ENCODE assay signal across 21 cellular contexts in genomic region chr1:160850993-160851392, GRCh38. TPM values are rescaled to one million over a fixed set of nuclear protein-coding genes. Genes with fewer than 3 reads are reported as not detected.
DNase-seq lines count a peak whose midpoint lies in the region; ATAC-seq and TF ChIP-seq lines count a peak whose summit lies in the region.
"Had no signal": no experiment of that assay in that cellular context is flagged by ENCODE, and none has a peak within 500 bp of the region (broad histone marks: within the 10 kb centered on the region; RNA-seq: fewer than 3 reads in every experiment).

No MANE protein-coding gene starts in this region.

- intact Hi-C loops in esophagus muscularis mucosa (cut with DNase I) = no loop called here
- intact Hi-C loops in natural killer cell (cut with micrococcal nuclease) = loop anchor here (1.0 kb wide), 1 partner anchor 11 kb away; the partner anchor contains the start of gene CD244
- intact Hi-C loops in transverse colon (cut with DNase I; ENCODE audit: low total_unique reads) = no loop called here
- intact Hi-C loops in activated CD4-positive, alpha-beta T cell treated with anti-CD3 and anti-CD28 coated beads for 36 hours (cut with DNase I, micrococcal nuclease) = no loop called here

- no peaks in the 10 kb centered on the region for H3K36me3 ChIP-seq in esophagus muscularis mucosa
- no peaks in the 10 kb centered on the region for H3K36me3 ChIP-seq in transverse colon

- no peak for TF ChIP-seq POLR2A in esophagus muscularis mucosa (IDR thresholded peaks at IDR 0.05; ENCODE audit: low read depth)
- TF ChIP-seq POLR2A in transverse colon (IDR thresholded peaks at IDR 0.05) = no peak

- H3K4me1 Mint-ChIP-seq in activated CD8-positive, alpha-beta memory T cell treated with anti-CD3 and anti-CD28 coated beads, Interleukin-2, amount 10 ng/mL, durations not matched to agents 7 days and 5 days = peaks cover 34% of the 10 kb centered on the region
- peaks cover 52 to 65% of the 10 kb centered on the region in 2 donors for H3K4me1 Mint-ChIP-seq in natural killer cell
- H3K4me1 Mint-ChIP-seq in activated CD4-positive, alpha-beta T cell treated with anti-CD3 and anti-CD28 coated beads for 36 hours = no peaks in the 10 kb centered on the region
- H3K4me1 Mint-ChIP-seq: H9 had no signal

- no peak for ATAC-seq in activated CD8-positive, alpha-beta memory T cell treated with anti-CD3 and anti-CD28 coated beads, Interleukin-2, amount 10 ng/mL, durations not matched to agents 7 days and 5 days
- ATAC-seq in natural killer cell = no peak
- no peak for ATAC-seq in activated CD4-positive, alpha-beta T cell treated with anti-CD3 and anti-CD28 coated beads for 36 hours
- ATAC-seq: A549, GM12878 had no signal

- H3K27ac ChIP-seq in esophagus muscularis mucosa (replicated peaks in 1 of 4) = no peak overlapping the region
- peak overlapping the region in 1 of 4 donors; percentile 25 for H3K27ac ChIP-seq in transverse colon
- H3K27ac ChIP-seq: 22Rv1, A549, C4-2B had no signal

- H3K27me3 ChIP-seq in esophagus muscularis mucosa (no peaks in the 10 kb centered on the region), transverse colon (no peaks in the 10 kb centered on the region)

- H3K36me3 Mint-ChIP-seq in activated CD8-positive, alpha-beta memory T cell treated with anti-CD3 and anti-CD28 coated beads, Interleukin-2, amount 10 ng/mL, durations not matched to agents 7 days and 5 days = peaks cover 56% of the 10 kb centered on the region
- peaks cover 21% of the 10 kb centered on the region for H3K36me3 Mint-ChIP-seq in natural killer cell
- H3K36me3 Mint-ChIP-seq in activated CD4-positive, alpha-beta T cell treated with anti-CD3 and anti-CD28 coated beads for 36 hours (ENCODE audit: low read depth) = no peaks in the 10 kb centered on the region

- H3K9me3 Mint-ChIP-seq in activated CD8-positive, alpha-beta memory T cell treated with anti-CD3 and anti-CD28 coated beads, Interleukin-2, amount 10 ng/mL, durations not matched to agents 7 days and 5 days (ENCODE audit: low read depth) = peaks cover 6% of the 10 kb centered on the region
- peaks cover 0 to 3% of the 10 kb centered on the region in 2 donors for H3K9me3 Mint-ChIP-seq in natural killer cell
- no peaks in the 10 kb centered on the region for H3K9me3 Mint-ChIP-seq in activated CD4-positive, alpha-beta T cell treated with anti-CD3 and anti-CD28 coated beads for 36 hours (ENCODE audit: low read depth)
- H3K9me3 Mint-ChIP-seq: CD4-positive, alpha-beta T cell; H9 had no signal

- POLR2A ChIA-PET in activated CD4-positive, alpha-beta T cell treated with anti-CD3 and anti-CD28 coated beads for 36 hours (lab: Charles Lee) = no interaction called here

- H3K27me3 Mint-ChIP-seq in activated CD8-positive, alpha-beta memory T cell treated with anti-CD3 and anti-CD28 coated beads, Interleukin-2, amount 10 ng/mL, durations not matched to agents 7 days and 5 days = no peaks in the 10 kb centered on the region
- H3K27me3 Mint-ChIP-seq in natural killer cell (ENCODE audit: low read depth in 2 of 2) = no peaks in the 10 kb centered on the region
- no peaks in the 10 kb centered on the region for H3K27me3 Mint-ChIP-seq in activated CD4-positive, alpha-beta T cell treated with anti-CD3 and anti-CD28 coated beads for 36 hours
- H3K27me3 Mint-ChIP-seq: CD4-positive, alpha-beta T cell had no signal

- peak; percentile 28 for DNase-seq in activated CD8-positive, alpha-beta memory T cell treated with anti-CD3 and anti-CD28 coated beads, Interleukin-2, amount 10 ng/mL, durations not matched to agents 7 days and 5 days
- no peak for DNase-seq in activated CD8-positive, alpha-beta memory T cell treated with anti-CD3 and anti-CD28 coated beads, Interleukin-2, amount 50 U/mL, for 4 hours
- DNase-seq in esophagus muscularis mucosa (ENCODE audit: extremely low spot score) = peak; percentile 72
- no peak for DNase-seq in natural killer cell
- DNase-seq in transverse colon = peak; percentile 32
- DNase-seq in central memory CD4-positive, alpha-beta T cell = no peak
- no peak for DNase-seq in activated CD4-positive, alpha-beta T cell treated with anti-CD3 and anti-CD28 coated beads for 36 hours
- no peak for DNase-seq in stimulated activated CD4-positive, alpha-beta T cell treated with anti-CD3 and anti-CD28 coated beads, Interleukin-4, amount 100 ng/mL, for 24 hours
- DNase-seq: AML-193; CD4-positive, alpha-beta T cell; DMS 273 treated with DMSO at 0.1 percent for 48 hours; DMS53; DND-41; EL; H9 had no signal

- no peak overlapping the region for H3K4me3 Mint-ChIP-seq in activated CD8-positive, alpha-beta memory T cell treated with anti-CD3 and anti-CD28 coated beads, Interleukin-2, amount 10 ng/mL, durations not matched to agents 7 days and 5 days
- peak overlapping the region; percentile 68 for H3K4me3 Mint-ChIP-seq in natural killer cell
- no peak overlapping the region for H3K4me3 Mint-ChIP-seq in activated CD4-positive, alpha-beta T cell treated with anti-CD3 and anti-CD28 coated beads for 36 hours
- H3K4me3 Mint-ChIP-seq: CD4-positive, alpha-beta T cell; H9 had no signal

- in situ Hi-C loops in transverse colon (cut with MboI; ENCODE audit: low pct_ligation_motif_present in 1 of 4, low pct_unique_long_range_greater_than_20kb in 1 of 4, low sequenced_read_pairs in 3 of 4) = no loop called here

- CTCF ChIA-PET in activated CD8-positive, alpha-beta memory T cell treated with anti-CD3 and anti-CD28 coated beads, Interleukin-2, amount 10 ng/mL, durations not matched to agents 7 days and 5 days (lab: Charles Lee) = interaction anchor here (1.0 to 1.5 kb wide), 5 partner anchors 26 to 169 kb away, joined by 3 to 5 read pairs (median 3); no protein-coding TSS in a partner anchor
- CTCF ChIA-PET in activated CD4-positive, alpha-beta T cell treated with anti-CD3 and anti-CD28 coated beads for 36 hours (lab: Charles Lee) = interaction anchor here (0.8 to 1.4 kb wide), 8 partner anchors 10 to 34 kb away, joined by 3 to 5 read pairs (median 4); partner anchors contain the start of genes CD244 and ITLN1

- no peak overlapping the region for H3K27ac Mint-ChIP-seq in activated CD8-positive, alpha-beta memory T cell treated with anti-CD3 and anti-CD28 coated beads, Interleukin-2, amount 10 ng/mL, durations not matched to agents 7 days and 5 days
- H3K27ac Mint-ChIP-seq in natural killer cell = no peak overlapping the region
- H3K27ac Mint-ChIP-seq in activated CD4-positive, alpha-beta T cell treated with anti-CD3 and anti-CD28 coated beads for 36 hours = no peak overlapping the region
- H3K27ac Mint-ChIP-seq: CD4-positive, alpha-beta T cell; H9 had no signal

- H3K4me3 ChIP-seq in esophagus muscularis mucosa (no peak overlapping the region), transverse colon (no peak overlapping the region)
- H3K4me3 ChIP-seq: A549, GM12878 had no signal

- H3K4me1 ChIP-seq in esophagus muscularis mucosa (no peaks in the 10 kb centered on the region), transverse colon (peaks cover 0 to 10% (median 4%) of the 10 kb centered on the region in 4 donors)
- H3K4me1 ChIP-seq: A549 had no signal

- TF ChIP-seq EP300 in esophagus muscularis mucosa (IDR thresholded peaks at IDR 0.05) (no peak), transverse colon (IDR thresholded peaks at IDR 0.05; ENCODE audit: low read depth) (no peak)

- H3K9me3 ChIP-seq in esophagus muscularis mucosa (no peaks in the 10 kb centered on the region), transverse colon (no peaks in the 10 kb centered on the region)
- H3K9me3 ChIP-seq: A549 had no signal

- 79% methylated on average over 8 of the region's 8 CpGs for WGBS in esophagus muscularis mucosa
- 59 to 73% methylated on average over 7 to 8 of the region's 8 CpGs for WGBS in transverse colon (ENCODE audit: low coverage in 1 of 2), 2 donors

- TF ChIP-seq CTCF in esophagus muscularis mucosa (IDR thresholded peaks at IDR 0.05) (no peak), natural killer cell (IDR thresholded peaks at IDR 0.05) (no peak), transverse colon (IDR thresholded peaks at IDR 0.05) (no peak)

RNA-seq across cellular contexts. Expression of gene CD244, which starts 11.7 kb away (rescaled TPM):
- 10 to 100 TPM; 25.6 to 34.5 TPM for total RNA-seq in activated CD8-positive, alpha-beta memory T cell treated with anti-CD3 and anti-CD28 coated beads, Interleukin-2, amount 10 ng/mL, durations not matched to agents 7 days and 5 days
- total RNA-seq in esophagus muscularis mucosa (under 1 TPM in 3 of 4 donors, not detected in 1; 0.13 to 0.83 (median 0.34) TPM), natural killer cell (100 to 1,000 TPM; 131 to 193 (median 150) TPM), transverse colon (under 1 TPM in 2 of 4 donors, not detected in 2; 0.48 to 0.55 TPM)
- total RNA-seq in activated CD4-positive, alpha-beta T cell treated with anti-CD3 and anti-CD28 coated beads for 36 hours = under 1 TPM; 0.14 to 0.25 TPM
- total RNA-seq: G401, H1, H9 had no signal

RNA-seq across cellular contexts. Expression of gene ITLN1, which starts 34.0 kb away (rescaled TPM):
- total RNA-seq in activated CD8-positive, alpha-beta memory T cell treated with anti-CD3 and anti-CD28 coated beads, Interleukin-2, amount 10 ng/mL, durations not matched to agents 7 days and 5 days = not detected
- total RNA-seq in esophagus muscularis mucosa = 1 to 10 TPM in 1 of 4 donors, under 1 TPM in 1, not detected in 2; 0.66 to 2.2 TPM
- not detected for total RNA-seq in natural killer cell
- 100 to 1,000 TPM in 1 of 4 donors, 10 to 100 TPM in 1, 1 to 10 TPM in 1, not detected in 1; 9.5 to 256 (median 46.2) TPM for total RNA-seq in transverse colon
- total RNA-seq in activated CD4-positive, alpha-beta T cell treated with anti-CD3 and anti-CD28 coated beads for 36 hours = not detected
- total RNA-seq: CD4-positive, alpha-beta T cell; G401; GM12878; H1; H9 had no signal

RNA-seq across cellular contexts. Expression of gene LY9, which starts 55.0 kb away (rescaled TPM):
- total RNA-seq in activated CD8-positive, alpha-beta memory T cell treated with anti-CD3 and anti-CD28 coated beads, Interleukin-2, amount 10 ng/mL, durations not matched to agents 7 days and 5 days = 1 to 10 TPM; 1.3 to 8.0 TPM
- total RNA-seq in esophagus muscularis mucosa = under 1 TPM in 2 of 4 donors, not detected in 2; 0.26 to 0.66 TPM
- 10 to 100 TPM; 30.3 to 47.1 (median 34.4) TPM for total RNA-seq in natural killer cell
- total RNA-seq in transverse colon = 1 to 10 TPM in 3 of 4 donors, under 1 TPM in 1; 0.40 to 9.4 (median 1.8) TPM
- 10 to 100 TPM in 1 of 2 experiments, 1 to 10 TPM in 1; 10.0 to 11.0 TPM for total RNA-seq in activated CD4-positive, alpha-beta T cell treated with anti-CD3 and anti-CD28 coated beads for 36 hours
- total RNA-seq: G401, H1, H9 had no signal

Comparison
In these comparisons a context has a peak if more than half of its experiments do, and no peak if none do; other contexts are left out.
1. DNase-seq: peak in activated CD8-positive, alpha-beta memory T cell treated with anti-CD3 and anti-CD28 coated beads, Interleukin-2, amount 10 ng/mL, durations not matched to agents 7 days and 5 days (single experiment), esophagus muscularis mucosa (single experiment) and transverse colon (single experiment); none in activated CD8-positive, alpha-beta memory T cell treated with anti-CD3 and anti-CD28 coated beads, Interleukin-2, amount 50 U/mL, for 4 hours (single experiment), natural killer cell (single experiment), central memory CD4-positive, alpha-beta T cell (single experiment), activated CD4-positive, alpha-beta T cell treated with anti-CD3 and anti-CD28 coated beads for 36 hours (single experiment) and stimulated activated CD4-positive, alpha-beta T cell treated with anti-CD3 and anti-CD28 coated beads, Interleukin-4, amount 100 ng/mL, for 24 hours (single experiment).
2. RNA of gene CD244, which starts 11.7 kb away (total RNA-seq): 131 to 193 TPM in natural killer cell and 25.6 to 34.5 TPM in activated CD8-positive, alpha-beta memory T cell treated with anti-CD3 and anti-CD28 coated beads, Interleukin-2, amount 10 ng/mL, durations not matched to agents 7 days and 5 days; 0.48 to 0.55 TPM in transverse colon, 0.13 to 0.83 TPM in esophagus muscularis mucosa and 0.14 to 0.25 TPM in activated CD4-positive, alpha-beta T cell treated with anti-CD3 and anti-CD28 coated beads for 36 hours; every median in the first group is over 10 times any median in the second.